Comparison of ENCODE assay signal across 15 cellular contexts in genomic region chr22:17775781-17776470, GRCh38. TPM values are rescaled to one million over a fixed set of nuclear protein-coding genes. Genes with fewer than 3 reads are reported as not detected.
A peak's percentile ranks its signal among the peaks of the same experiment; 100 is the strongest.
DNase-seq lines count a peak whose midpoint lies in the region; ATAC-seq and TF ChIP-seq lines count a peak whose summit lies in the region.
"Had no signal": no experiment of that assay in that cellular context is flagged by ENCODE, and none has a peak within 500 bp of the region (broad histone marks: within the 10 kb centered on the region; RNA-seq: fewer than 3 reads in every experiment).

No MANE protein-coding gene starts in this region.

- peaks cover 25% of the 10 kb centered on the region for H3K36me3 Mint-ChIP-seq in CD4-positive, alpha-beta T cell (ENCODE audit: low read depth)
- no peaks in the 10 kb centered on the region for H3K36me3 Mint-ChIP-seq in activated naive CD4-positive, alpha-beta T cell treated with anti-CD3 and anti-CD28 coated beads, Interleukin-2, amount 50 U/mL, for 72 hours
- no peaks in the 10 kb centered on the region for H3K36me3 Mint-ChIP-seq in natural killer cell treated with Interleukin-12 subunit alpha and Interleukin-12 subunit beta and Interleukin-15 and Interleukin-18, amount 100 ng/mL, for 72 hours

- POLR2A ChIA-PET in CD4-positive, alpha-beta T cell (lab: Charles Lee), result interaction anchor here (1.5 to 2.0 kb wide), 2 partner anchors 137 to 302 kb away, joined by 4 to 10 read pairs; partner anchors contain the start of gene PEX26

- H3K4me1 ChIP-seq in DOHH2 (ENCODE audit: control insufficient read depth, low read length), result peaks cover 80% of the 10 kb centered on the region

- ATAC-seq in CD4-positive, alpha-beta T cell (ENCODE audit: poor library complexity), result peak; percentile 16
- no peak for ATAC-seq in activated naive CD4-positive, alpha-beta T cell treated with anti-CD3 and anti-CD28 coated beads, Interleukin-2, amount 50 U/mL, for 72 hours
- no peak for ATAC-seq in natural killer cell treated with Interleukin-12 subunit alpha and Interleukin-12 subunit beta and Interleukin-15 and Interleukin-18, amount 100 ng/mL, for 72 hours
- ATAC-seq in HG03039 (IDR thresholded peaks at IDR 0.05; ENCODE audit: unreplicated experiment) (no peak), GM19324 (IDR thresholded peaks at IDR 0.05; ENCODE audit: low FRiP score, unreplicated experiment) (no peak)
- ATAC-seq: activated CD4-positive, CD25-positive, alpha-beta regulatory T cell treated with anti-CD3 and anti-CD28 coated beads, Interleukin-2, amount 50 U/mL, for 24 hours; right cardiac atrium had no signal

- DNase-seq in CD4-positive, alpha-beta T cell, result peak in 2 of 10 experiments; percentile 20 to 34
- no peak for DNase-seq in activated naive CD4-positive, alpha-beta T cell treated with anti-CD3 and anti-CD28 coated beads, Interleukin-2, amount 50 U/mL, for 72 hours (ENCODE audit: low spot score in 2 of 2)
- no peak for DNase-seq in natural killer cell treated with Interleukin-12 subunit alpha and Interleukin-12 subunit beta and Interleukin-15 and Interleukin-18, amount 100 ng/mL, for 72 hours (ENCODE audit: low spot score)
- no peak for DNase-seq in NK-92 (lab: John Stamatoyannopoulos, UW; ENCODE audit: unreplicated experiment)
- DNase-seq: cerebellar nuclear complex; GM23248; head of caudate nucleus; NCI-H1105 treated with DMSO at 0.1 percent for 48 hours; NCI-H345; stimulated activated CD4-positive, alpha-beta T cell treated with anti-CD3 and anti-CD28 coated beads, Interleukin-4, amount 100 ng/mL, for 1 hour had no signal

- peak overlapping the region; percentile 96 for H3K27ac Mint-ChIP-seq in CD4-positive, alpha-beta T cell
- peak overlapping the region; percentile 88 to 91 for H3K27ac Mint-ChIP-seq in activated naive CD4-positive, alpha-beta T cell treated with anti-CD3 and anti-CD28 coated beads, Interleukin-2, amount 50 U/mL, for 72 hours
- peak overlapping the region; percentile 68 to 95 for H3K27ac Mint-ChIP-seq in natural killer cell treated with Interleukin-12 subunit alpha and Interleukin-12 subunit beta and Interleukin-15 and Interleukin-18, amount 100 ng/mL, for 72 hours

- no peaks in the 10 kb centered on the region for H3K9me3 ChIP-seq in CD4-positive, alpha-beta T cell (ENCODE audit: control insufficient read depth, low read length)
- H3K9me3 ChIP-seq in DOHH2 (ENCODE audit: control insufficient read depth, insufficient read depth, low read length), result no peaks in the 10 kb centered on the region

- H3K27me3 Mint-ChIP-seq in CD4-positive, alpha-beta T cell, result no peaks in the 10 kb centered on the region
- H3K27me3 Mint-ChIP-seq in natural killer cell treated with Interleukin-12 subunit alpha and Interleukin-12 subunit beta and Interleukin-15 and Interleukin-18, amount 100 ng/mL, for 72 hours, result no peaks in the 10 kb centered on the region

- no peak for TF ChIP-seq CTCF in CD4-positive, alpha-beta T cell (IDR thresholded peaks at IDR 0.05)
- no peak for TF ChIP-seq CTCF in DOHH2 (IDR thresholded peaks at IDR 0.05; ENCODE audit: low read depth, low read length, poor library complexity, severe bottlenecking)

- H3K79me2 ChIP-seq in DOHH2 (ENCODE audit: control insufficient read depth, low read length), result peaks cover 47% of the 10 kb centered on the region

- no peaks in the 10 kb centered on the region for H3K9me3 Mint-ChIP-seq in CD4-positive, alpha-beta T cell
- H3K9me3 Mint-ChIP-seq in activated naive CD4-positive, alpha-beta T cell treated with anti-CD3 and anti-CD28 coated beads, Interleukin-2, amount 50 U/mL, for 72 hours, result no peaks in the 10 kb centered on the region
- peaks cover 3% of the 10 kb centered on the region for H3K9me3 Mint-ChIP-seq in natural killer cell treated with Interleukin-12 subunit alpha and Interleukin-12 subunit beta and Interleukin-15 and Interleukin-18, amount 100 ng/mL, for 72 hours

- peaks cover 12% of the 10 kb centered on the region for H4K20me1 ChIP-seq in DOHH2 (ENCODE audit: control insufficient read depth, insufficient read depth, low read depth, low read length)

- peaks cover 11% of the 10 kb centered on the region for H3F3A ChIP-seq in DOHH2 (ENCODE audit: control insufficient read depth, insufficient read depth)

- peaks cover 5% of the 10 kb centered on the region; the same call in 1 of the 2 replicates for H3K36me3 ChIP-seq in DOHH2 (ENCODE audit: control insufficient read depth, low read length)

- no peaks in the 10 kb centered on the region for H3K9me2 ChIP-seq in DOHH2 (replicated peaks; ENCODE audit: control insufficient read depth, low read length)

- H3K27ac ChIP-seq in CD4-positive, alpha-beta T cell (ENCODE audit: low read depth, low read length), result peak overlapping the region; percentile 60
- no peak overlapping the region for H3K27ac ChIP-seq in DOHH2 (ENCODE audit: low read depth, low read length)
- H3K27ac ChIP-seq: GM23248 had no signal

- no peak overlapping the region for H3K4me3 ChIP-seq in DOHH2 (ENCODE audit: low read length)
- H3K4me3 ChIP-seq: GM23248 had no signal

- H3K4me3 Mint-ChIP-seq in CD4-positive, alpha-beta T cell, result peak overlapping the region; percentile 93
- peak overlapping the region; percentile 93 for H3K4me3 Mint-ChIP-seq in natural killer cell treated with Interleukin-12 subunit alpha and Interleukin-12 subunit beta and Interleukin-15 and Interleukin-18, amount 100 ng/mL, for 72 hours

- CTCF ChIA-PET in CD4-positive, alpha-beta T cell (lab: Charles Lee), result interaction anchor here (1.3 to 1.4 kb wide), 2 partner anchors 8 to 9 kb away, joined by 3 to 10 read pairs; no protein-coding TSS in a partner anchor

- intact Hi-C loops in CD4-positive, alpha-beta T cell (cut with DNase I, micrococcal nuclease), result loop anchor here in 1 of 2 experiments (10.0 kb wide), 1 partner anchor 141 kb away; the partner anchor contains the start of gene BCL2L13

- H3K4me2 ChIP-seq in DOHH2 (ENCODE audit: low read length), result peak overlapping the region; percentile 95

- H3K27me3 ChIP-seq in CD4-positive, alpha-beta T cell (ENCODE audit: control insufficient read depth, insufficient read depth, low read length), result no peaks in the 10 kb centered on the region
- H3K27me3 ChIP-seq in DOHH2 (ENCODE audit: control insufficient read depth, low read length), result no peaks in the 10 kb centered on the region

- peaks cover 85% of the 10 kb centered on the region for H3K4me1 Mint-ChIP-seq in CD4-positive, alpha-beta T cell (ENCODE audit: low read depth)
- H3K4me1 Mint-ChIP-seq in natural killer cell treated with Interleukin-12 subunit alpha and Interleukin-12 subunit beta and Interleukin-15 and Interleukin-18, amount 100 ng/mL, for 72 hours (ENCODE audit: low read depth in 2 of 2), result peaks cover 61 to 67% of the 10 kb centered on the region in 2 donors

RNA-seq across cellular contexts. Expression of gene BID, which starts 1.7 kb away (rescaled TPM):
- 10 to 100 TPM in 1 of 2 experiments, 1 to 10 TPM in 1; 8.9 to 10.3 TPM for total RNA-seq in CD4-positive, alpha-beta T cell
- total RNA-seq in activated naive CD4-positive, alpha-beta T cell treated with anti-CD3 and anti-CD28 coated beads, Interleukin-2, amount 50 U/mL, for 72 hours, result 10 to 100 TPM in 1 of 2 donors, 1 to 10 TPM in 1; 9.8 to 19.0 TPM
- 10 to 100 TPM; 32.0 to 59.3 TPM for total RNA-seq in natural killer cell treated with Interleukin-12 subunit alpha and Interleukin-12 subunit beta and Interleukin-15 and Interleukin-18, amount 100 ng/mL, for 72 hours
